1 cellular context compared by ENCODE assay signal in genomic region chr22:39174498-39175120, GRCh38.
A peak's percentile ranks its signal among the peaks of the same experiment; 100 is the strongest.
TF ChIP-seq lines count a peak whose summit lies in the region.

No MANE protein-coding gene starts in this region.

TF ChIP-seq in HepG2, 621 proteins besides CTCF, POLR2A, EP300 and RAD21 (continued from another document and continues in another):
- TF ChIP-seq, protein P1, sequence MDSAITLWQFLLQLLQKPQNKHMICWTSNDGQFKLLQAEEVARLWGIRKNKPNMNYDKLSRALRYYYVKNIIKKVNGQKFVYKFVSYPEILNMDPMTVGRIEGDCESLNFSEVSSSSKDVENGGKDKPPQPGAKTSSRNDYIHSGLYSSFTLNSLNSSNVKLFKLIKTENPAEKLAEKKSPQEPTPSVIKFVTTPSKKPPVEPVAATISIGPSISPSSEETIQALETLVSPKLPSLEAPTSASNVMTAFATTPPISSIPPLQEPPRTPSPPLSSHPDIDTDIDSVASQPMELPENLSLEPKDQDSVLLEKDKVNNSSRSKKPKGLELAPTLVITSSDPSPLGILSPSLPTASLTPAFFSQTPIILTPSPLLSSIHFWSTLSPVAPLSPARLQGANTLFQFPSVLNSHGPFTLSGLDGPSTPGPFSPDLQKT (CRISPR knock-in tag; IDR thresholded peaks at IDR 0.05; ENCODE audit: borderline replicate concordance), result no peak
- no peak for TF ChIP-seq ZNF589 (CRISPR knock-in tag; conservative IDR thresholded peaks at IDR 0.05)
- no peak for TF ChIP-seq ZNF24 (IDR thresholded peaks at IDR 0.05)
- TF ChIP-seq CEBPB (IDR thresholded peaks at IDR 0.05; ENCODE audit: borderline replicate concordance, low read depth, low read length), result no peak
- TF ChIP-seq ZNF552 (CRISPR knock-in tag; IDR thresholded peaks at IDR 0.05; ENCODE audit: borderline replicate concordance), result no peak
- no peak for TF ChIP-seq ZNF749 (CRISPR knock-in tag; IDR thresholded peaks at IDR 0.05; ENCODE audit: borderline replicate concordance)
- no peak for TF ChIP-seq ZNF318 (CRISPR knock-in tag; IDR thresholded peaks at IDR 0.05)
- peak; percentile 63; the same call in 1 of the 2 replicates for TF ChIP-seq KDM2A (CRISPR knock-in tag; IDR thresholded peaks at IDR 0.05; ENCODE audit: borderline replicate concordance, low read depth)
- peak; percentile 79; the same call in 1 of the 2 replicates for TF ChIP-seq ATF1 (CRISPR knock-in tag; IDR thresholded peaks at IDR 0.05)
- no peak for TF ChIP-seq ZNF7 (CRISPR knock-in tag; IDR thresholded peaks at IDR 0.05)
- TF ChIP-seq ZNF615 (CRISPR knock-in tag; IDR thresholded peaks at IDR 0.05; ENCODE audit: borderline replicate concordance), result no peak
- no peak for TF ChIP-seq XBP1 (CRISPR knock-in tag; IDR thresholded peaks at IDR 0.05)
- TF ChIP-seq CENPBD1 (CRISPR knock-in tag; IDR thresholded peaks at IDR 0.05; ENCODE audit: borderline replicate concordance, low read depth), result no peak
- TF ChIP-seq ARNT (IDR thresholded peaks at IDR 0.05), result no peak
- TF ChIP-seq, protein P2, sequence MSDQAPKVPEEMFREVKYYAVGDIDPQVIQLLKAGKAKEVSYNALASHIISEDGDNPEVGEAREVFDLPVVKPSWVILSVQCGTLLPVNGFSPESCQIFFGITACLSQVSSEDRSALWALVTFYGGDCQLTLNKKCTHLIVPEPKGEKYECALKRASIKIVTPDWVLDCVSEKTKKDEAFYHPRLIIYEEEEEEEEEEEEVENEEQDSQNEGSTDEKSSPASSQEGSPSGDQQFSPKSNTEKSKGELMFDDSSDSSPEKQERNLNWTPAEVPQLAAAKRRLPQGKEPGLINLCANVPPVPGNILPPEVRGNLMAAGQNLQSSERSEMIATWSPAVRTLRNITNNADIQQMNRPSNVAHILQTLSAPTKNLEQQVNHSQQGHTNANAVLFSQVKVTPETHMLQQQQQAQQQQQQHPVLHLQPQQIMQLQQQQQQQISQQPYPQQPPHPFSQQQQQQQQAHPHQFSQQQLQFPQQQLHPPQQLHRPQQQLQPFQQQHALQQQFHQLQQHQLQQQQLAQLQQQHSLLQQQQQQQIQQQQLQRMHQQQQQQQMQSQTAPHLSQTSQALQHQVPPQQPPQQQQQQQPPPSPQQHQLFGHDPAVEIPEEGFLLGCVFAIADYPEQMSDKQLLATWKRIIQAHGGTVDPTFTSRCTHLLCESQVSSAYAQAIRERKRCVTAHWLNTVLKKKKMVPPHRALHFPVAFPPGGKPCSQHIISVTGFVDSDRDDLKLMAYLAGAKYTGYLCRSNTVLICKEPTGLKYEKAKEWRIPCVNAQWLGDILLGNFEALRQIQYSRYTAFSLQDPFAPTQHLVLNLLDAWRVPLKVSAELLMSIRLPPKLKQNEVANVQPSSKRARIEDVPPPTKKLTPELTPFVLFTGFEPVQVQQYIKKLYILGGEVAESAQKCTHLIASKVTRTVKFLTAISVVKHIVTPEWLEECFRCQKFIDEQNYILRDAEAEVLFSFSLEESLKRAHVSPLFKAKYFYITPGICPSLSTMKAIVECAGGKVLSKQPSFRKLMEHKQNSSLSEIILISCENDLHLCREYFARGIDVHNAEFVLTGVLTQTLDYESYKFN (CRISPR knock-in tag; conservative IDR thresholded peaks at IDR 0.05), result peak; percentile 97
- no peak for TF ChIP-seq FLYWCH1 (CRISPR knock-in tag; IDR thresholded peaks at IDR 0.05)
- no peak for TF ChIP-seq ZNF274 (CRISPR knock-in tag; IDR thresholded peaks at IDR 0.05)
- TF ChIP-seq ZBTB34 (CRISPR knock-in tag; IDR thresholded peaks at IDR 0.05), result no peak
- no peak for TF ChIP-seq SRSF9 (IDR thresholded peaks at IDR 0.05; ENCODE audit: borderline replicate concordance, insufficient read depth, low read depth, low read length, poor library complexity, severe bottlenecking)
- TF ChIP-seq ZC3H13 (CRISPR knock-in tag; IDR thresholded peaks at IDR 0.05), result no peak
- no peak for TF ChIP-seq ZBED4 (CRISPR knock-in tag; IDR thresholded peaks at IDR 0.05; ENCODE audit: borderline replicate concordance)
- TF ChIP-seq PHF8 (CRISPR knock-in tag; IDR thresholded peaks at IDR 0.05), result peak; percentile 43; the same call in 1 of the 2 replicates
- peak; percentile 59; the same call in 1 of the 2 replicates for TF ChIP-seq DMAP1 (CRISPR knock-in tag; IDR thresholded peaks at IDR 0.05)
- peak; percentile 47; the same call in 1 of the 2 replicates for TF ChIP-seq ZNF790 (CRISPR knock-in tag; IDR thresholded peaks at IDR 0.05; ENCODE audit: borderline replicate concordance)
- TF ChIP-seq CAMTA2 (CRISPR knock-in tag; IDR thresholded peaks at IDR 0.05; ENCODE audit: borderline replicate concordance), result no peak
- no peak for TF ChIP-seq STAT5B (CRISPR knock-in tag; IDR thresholded peaks at IDR 0.05)
- TF ChIP-seq ZNF709 (CRISPR knock-in tag; IDR thresholded peaks at IDR 0.05), result no peak
- peak; percentile 31; the same call in 1 of the 2 replicates for TF ChIP-seq GABPA (IDR thresholded peaks at IDR 0.05; ENCODE audit: low read depth, low read length)
- TF ChIP-seq GABPA (CRISPR knock-in tag; IDR thresholded peaks at IDR 0.05; ENCODE audit: low read depth), result peak; percentile 82
- TF ChIP-seq, protein P3, sequence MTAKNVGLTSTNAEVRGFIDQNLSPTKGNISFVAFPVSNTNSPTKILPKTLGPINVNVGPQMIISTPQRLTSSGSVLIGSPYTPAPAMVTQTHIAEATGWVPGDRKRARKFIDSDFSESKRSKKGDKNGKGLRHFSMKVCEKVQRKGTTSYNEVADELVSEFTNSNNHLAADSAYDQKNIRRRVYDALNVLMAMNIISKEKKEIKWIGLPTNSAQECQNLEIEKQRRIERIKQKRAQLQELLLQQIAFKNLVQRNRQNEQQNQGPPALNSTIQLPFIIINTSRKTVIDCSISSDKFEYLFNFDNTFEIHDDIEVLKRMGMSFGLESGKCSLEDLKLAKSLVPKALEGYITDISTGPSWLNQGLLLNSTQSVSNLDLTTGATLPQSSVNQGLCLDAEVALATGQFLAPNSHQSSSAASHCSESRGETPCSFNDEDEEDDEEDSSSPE (CRISPR knock-in tag; IDR thresholded peaks at IDR 0.05), result no peak; the same call in 1 of the 2 replicates
- no peak for TF ChIP-seq ZNF660 (CRISPR knock-in tag; IDR thresholded peaks at IDR 0.05; ENCODE audit: borderline replicate concordance, low read depth)
- TF ChIP-seq ZFYVE20 (CRISPR knock-in tag; IDR thresholded peaks at IDR 0.05; ENCODE audit: borderline replicate concordance, low read depth), result no peak
- peak; percentile 73 for TF ChIP-seq ARNTL (CRISPR knock-in tag; IDR thresholded peaks at IDR 0.05)
- TF ChIP-seq ZNF282 (IDR thresholded peaks at IDR 0.05; ENCODE audit: partially characterized antibody), result no peak
- TF ChIP-seq, protein P4, sequence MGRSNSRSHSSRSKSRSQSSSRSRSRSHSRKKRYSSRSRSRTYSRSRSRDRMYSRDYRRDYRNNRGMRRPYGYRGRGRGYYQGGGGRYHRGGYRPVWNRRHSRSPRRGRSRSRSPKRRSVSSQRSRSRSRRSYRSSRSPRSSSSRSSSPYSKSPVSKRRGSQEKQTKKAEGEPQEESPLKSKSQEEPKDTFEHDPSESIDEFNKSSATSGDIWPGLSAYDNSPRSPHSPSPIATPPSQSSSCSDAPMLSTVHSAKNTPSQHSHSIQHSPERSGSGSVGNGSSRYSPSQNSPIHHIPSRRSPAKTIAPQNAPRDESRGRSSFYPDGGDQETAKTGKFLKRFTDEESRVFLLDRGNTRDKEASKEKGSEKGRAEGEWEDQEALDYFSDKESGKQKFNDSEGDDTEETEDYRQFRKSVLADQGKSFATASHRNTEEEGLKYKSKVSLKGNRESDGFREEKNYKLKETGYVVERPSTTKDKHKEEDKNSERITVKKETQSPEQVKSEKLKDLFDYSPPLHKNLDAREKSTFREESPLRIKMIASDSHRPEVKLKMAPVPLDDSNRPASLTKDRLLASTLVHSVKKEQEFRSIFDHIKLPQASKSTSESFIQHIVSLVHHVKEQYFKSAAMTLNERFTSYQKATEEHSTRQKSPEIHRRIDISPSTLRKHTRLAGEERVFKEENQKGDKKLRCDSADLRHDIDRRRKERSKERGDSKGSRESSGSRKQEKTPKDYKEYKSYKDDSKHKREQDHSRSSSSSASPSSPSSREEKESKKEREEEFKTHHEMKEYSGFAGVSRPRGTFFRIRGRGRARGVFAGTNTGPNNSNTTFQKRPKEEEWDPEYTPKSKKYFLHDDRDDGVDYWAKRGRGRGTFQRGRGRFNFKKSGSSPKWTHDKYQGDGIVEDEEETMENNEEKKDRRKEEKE (IDR thresholded peaks at IDR 0.05), result no peak
- no peak for TF ChIP-seq ZNF232 (CRISPR knock-in tag; IDR thresholded peaks at IDR 0.05; ENCODE audit: borderline replicate concordance)
